2 cellular contexts compared by ENCODE assay signal in genomic region chr18:74579704-74580103, GRCh38.
TF ChIP-seq lines count a peak whose summit lies in the region.

No MANE protein-coding gene starts in this region.

TF ChIP-seq in IMR-90, 13 proteins besides CTCF, POLR2A, EP300 and RAD21 (continued from another document):
- TF ChIP-seq, protein P1, sequence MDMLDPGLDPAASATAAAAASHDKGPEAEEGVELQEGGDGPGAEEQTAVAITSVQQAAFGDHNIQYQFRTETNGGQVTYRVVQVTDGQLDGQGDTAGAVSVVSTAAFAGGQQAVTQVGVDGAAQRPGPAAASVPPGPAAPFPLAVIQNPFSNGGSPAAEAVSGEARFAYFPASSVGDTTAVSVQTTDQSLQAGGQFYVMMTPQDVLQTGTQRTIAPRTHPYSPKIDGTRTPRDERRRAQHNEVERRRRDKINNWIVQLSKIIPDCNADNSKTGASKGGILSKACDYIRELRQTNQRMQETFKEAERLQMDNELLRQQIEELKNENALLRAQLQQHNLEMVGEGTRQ (IDR thresholded peaks at IDR 0.05; ENCODE audit: low read depth, low read length) = no peak
- no peak for TF ChIP-seq MAZ (IDR thresholded peaks at IDR 0.05; ENCODE audit: borderline replicate concordance, low read depth, low read length)
- no peak for TF ChIP-seq RCOR1 (IDR thresholded peaks at IDR 0.05; ENCODE audit: insufficient replicate concordance, low read length)
- no peak for TF ChIP-seq CHD1 (IDR thresholded peaks at IDR 0.05; ENCODE audit: low read depth, low read length)
- TF ChIP-seq MAFK (IDR thresholded peaks at IDR 0.05; ENCODE audit: low read depth, low read length) = no peak
- no peak for TF ChIP-seq RFX5 (IDR thresholded peaks at IDR 0.05; ENCODE audit: low read depth, low read length)
- TF ChIP-seq, protein P2, sequence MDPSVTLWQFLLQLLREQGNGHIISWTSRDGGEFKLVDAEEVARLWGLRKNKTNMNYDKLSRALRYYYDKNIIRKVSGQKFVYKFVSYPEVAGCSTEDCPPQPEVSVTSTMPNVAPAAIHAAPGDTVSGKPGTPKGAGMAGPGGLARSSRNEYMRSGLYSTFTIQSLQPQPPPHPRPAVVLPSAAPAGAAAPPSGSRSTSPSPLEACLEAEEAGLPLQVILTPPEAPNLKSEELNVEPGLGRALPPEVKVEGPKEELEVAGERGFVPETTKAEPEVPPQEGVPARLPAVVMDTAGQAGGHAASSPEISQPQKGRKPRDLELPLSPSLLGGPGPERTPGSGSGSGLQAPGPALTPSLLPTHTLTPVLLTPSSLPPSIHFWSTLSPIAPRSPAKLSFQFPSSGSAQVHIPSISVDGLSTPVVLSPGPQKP (IDR thresholded peaks at IDR 0.05; ENCODE audit: borderline replicate concordance, low read depth, low read length) = no peak
- TF ChIP-seq CEBPB (IDR thresholded peaks at IDR 0.05; ENCODE audit: low read depth, low read length) = no peak
- no peak for TF ChIP-seq SMC3 (IDR thresholded peaks at IDR 0.05; ENCODE audit: low read depth, low read length)
- no peak for TF ChIP-seq MXI1 (IDR thresholded peaks at IDR 0.05; ENCODE audit: borderline replicate concordance, low read depth, low read length)
- no peak for TF ChIP-seq BHLHE40 (IDR thresholded peaks at IDR 0.05; ENCODE audit: low read depth, low read length)

TF ChIP-seq in neural cell, 6 proteins besides CTCF, POLR2A, EP300 and RAD21 (continued from another document):
- TF ChIP-seq TAF1 (IDR thresholded peaks at IDR 0.05; ENCODE audit: low read depth) (no peak), POLR2AphosphoS5 (IDR thresholded peaks at IDR 0.05) (peak; percentile 21), EZH2 (IDR thresholded peaks at IDR 0.05; ENCODE audit: borderline replicate concordance, insufficient read depth, low read length, poor library complexity, severe bottlenecking) (no peak)
- TF ChIP-seq, protein P3, sequence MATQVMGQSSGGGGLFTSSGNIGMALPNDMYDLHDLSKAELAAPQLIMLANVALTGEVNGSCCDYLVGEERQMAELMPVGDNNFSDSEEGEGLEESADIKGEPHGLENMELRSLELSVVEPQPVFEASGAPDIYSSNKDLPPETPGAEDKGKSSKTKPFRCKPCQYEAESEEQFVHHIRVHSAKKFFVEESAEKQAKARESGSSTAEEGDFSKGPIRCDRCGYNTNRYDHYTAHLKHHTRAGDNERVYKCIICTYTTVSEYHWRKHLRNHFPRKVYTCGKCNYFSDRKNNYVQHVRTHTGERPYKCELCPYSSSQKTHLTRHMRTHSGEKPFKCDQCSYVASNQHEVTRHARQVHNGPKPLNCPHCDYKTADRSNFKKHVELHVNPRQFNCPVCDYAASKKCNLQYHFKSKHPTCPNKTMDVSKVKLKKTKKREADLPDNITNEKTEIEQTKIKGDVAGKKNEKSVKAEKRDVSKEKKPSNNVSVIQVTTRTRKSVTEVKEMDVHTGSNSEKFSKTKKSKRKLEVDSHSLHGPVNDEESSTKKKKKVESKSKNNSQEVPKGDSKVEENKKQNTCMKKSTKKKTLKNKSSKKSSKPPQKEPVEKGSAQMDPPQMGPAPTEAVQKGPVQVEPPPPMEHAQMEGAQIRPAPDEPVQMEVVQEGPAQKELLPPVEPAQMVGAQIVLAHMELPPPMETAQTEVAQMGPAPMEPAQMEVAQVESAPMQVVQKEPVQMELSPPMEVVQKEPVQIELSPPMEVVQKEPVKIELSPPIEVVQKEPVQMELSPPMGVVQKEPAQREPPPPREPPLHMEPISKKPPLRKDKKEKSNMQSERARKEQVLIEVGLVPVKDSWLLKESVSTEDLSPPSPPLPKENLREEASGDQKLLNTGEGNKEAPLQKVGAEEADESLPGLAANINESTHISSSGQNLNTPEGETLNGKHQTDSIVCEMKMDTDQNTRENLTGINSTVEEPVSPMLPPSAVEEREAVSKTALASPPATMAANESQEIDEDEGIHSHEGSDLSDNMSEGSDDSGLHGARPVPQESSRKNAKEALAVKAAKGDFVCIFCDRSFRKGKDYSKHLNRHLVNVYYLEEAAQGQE (IDR thresholded peaks at IDR 0.05; ENCODE audit: borderline replicate concordance) = no peak
